3 cellular contexts compared by ENCODE assay signal in the genomic region with DNA sequence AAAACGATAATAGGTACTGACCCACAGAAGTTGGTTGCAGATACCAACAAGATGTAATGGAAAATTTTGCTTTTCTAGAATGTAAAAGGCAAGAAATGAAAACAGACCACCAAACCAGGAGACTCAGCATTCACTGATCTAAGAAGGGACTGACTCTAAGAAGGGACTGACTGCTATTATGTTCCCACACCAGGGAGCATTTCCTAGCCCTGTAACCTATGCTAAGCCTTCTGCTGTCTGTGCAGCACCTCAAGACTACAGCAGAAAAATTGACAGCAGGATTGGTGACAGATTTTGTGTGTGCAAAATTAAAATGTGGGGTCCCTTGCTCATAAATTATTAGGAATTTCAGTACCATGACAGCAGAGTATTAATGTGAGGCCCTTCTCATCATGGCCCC.
TF ChIP-seq lines count a peak whose summit lies in the region.

No MANE protein-coding gene starts in this region.

TF ChIP-seq in GM23338, 12 proteins besides CTCF, POLR2A, EP300 and RAD21 (continued from another document and continues in another):
- TF ChIP-seq REST (IDR thresholded peaks at IDR 0.05; ENCODE audit: unreplicated experiment) (no peak), ETS1 (IDR thresholded peaks at IDR 0.05) (no peak), ZNF331 (CRISPR knock-in tag; IDR thresholded peaks at IDR 0.05; ENCODE audit: low read depth) (no peak), NANOG (IDR thresholded peaks at IDR 0.05; ENCODE audit: borderline replicate concordance) (no peak), STAT1 (IDR thresholded peaks at IDR 0.05; ENCODE audit: unreplicated experiment) (no peak)

TF ChIP-seq in GM12878, 131 proteins besides CTCF, POLR2A, EP300 and RAD21 (continued from another document):
- TF ChIP-seq RAD51 (IDR thresholded peaks at IDR 0.05) (no peak), TAF1 (IDR thresholded peaks at IDR 0.05; ENCODE audit: borderline replicate concordance, low read depth, low read length) (no peak), E2F4 (IDR thresholded peaks at IDR 0.05; ENCODE audit: low read depth, low read length) (no peak), SMAD5 (IDR thresholded peaks at IDR 0.05; ENCODE audit: low read depth) (no peak), LARP7 (IDR thresholded peaks at IDR 0.05) (no peak), SREBF2 (IDR thresholded peaks at IDR 0.05; ENCODE audit: low read length) (no peak), NR2C2 (IDR thresholded peaks at IDR 0.05; ENCODE audit: borderline replicate concordance, control insufficient read depth, insufficient read length, low read depth) (no peak), KLF5 (IDR thresholded peaks at IDR 0.05; ENCODE audit: partially characterized antibody) (no peak), ATF2 (IDR thresholded peaks at IDR 0.05; ENCODE audit: low read length) (no peak), CHD2 (IDR thresholded peaks at IDR 0.05; ENCODE audit: borderline replicate concordance, low read depth, low read length) (no peak), JUND (IDR thresholded peaks at IDR 0.05; ENCODE audit: low read depth, low read length) (no peak), RUNX3 (IDR thresholded peaks at IDR 0.05; ENCODE audit: low read length) (no peak), E2F8 (IDR thresholded peaks at IDR 0.05; ENCODE audit: low read depth, partially characterized antibody) (no peak), SIX5 (IDR thresholded peaks at IDR 0.05; ENCODE audit: low read depth, low read length, severe bottlenecking) (no peak)
TF ChIP-seq in GM12878: peak in this region for 0.

TF ChIP-seq in SK-N-SH treated with all-trans-retinoic acid at 6 μM for 48 hours, 23 proteins besides CTCF, POLR2A, EP300 and RAD21 (continued from another document):
- TF ChIP-seq PATZ1 (CRISPR knock-in tag; IDR thresholded peaks at IDR 0.05; ENCODE audit: borderline replicate concordance), result no peak
